30 cellular contexts compared by ENCODE assay signal in genomic region chr5:29263836-29264235, GRCh38.
"Had no signal": no experiment of that assay in that cellular context is flagged by ENCODE, and none has a peak within 500 bp of the region (broad histone marks: within the 10 kb centered on the region; RNA-seq: fewer than 3 reads in every experiment).

No MANE protein-coding gene starts in this region.

- H3K27me3 Mint-ChIP-seq: activated CD4-positive, alpha-beta memory T cell treated with anti-CD3 and anti-CD28 coated beads for 36 hours; activated CD4-positive, alpha-beta T cell treated with anti-CD3 and anti-CD28 coated beads, Interleukin-2, amount 10 ng/mL, durations not matched to agents 24 days and 14 days; activated naive CD4-positive, alpha-beta T cell treated with anti-CD3 and anti-CD28 coated beads, Interleukin-2, amount 10 ng/mL, durations not matched to agents 7 days and 5 days; activated naive CD8-positive, alpha-beta T cell treated with anti-CD3 and anti-CD28 coated beads, Interleukin-2, amount 10 ng/mL, durations not matched to agents 7 days and 5 days; activated T-cell treated with anti-CD3 and anti-CD28 coated beads, Interleukin-2, amount 50 U/mL, for 24 hours; central memory CD8-positive, alpha-beta T cell; natural killer cell treated with Interleukin-12 subunit alpha and Interleukin-12 subunit beta and Interleukin-15 and Interleukin-18, amount 100 ng/mL, for 72 hours; progenitor cell of endocrine pancreas; stimulated activated naive B cell treated with anti-CD40 and anti-IgM and Interleukin-4, amounts not matched to agents 10 μg/mL and 1 μg/mL and 100 μg/mL, for 72 hours had no signal

- H3K27ac ChIP-seq: esophagus muscularis mucosa, left lung, lower lobe of right lung, stomach, suprapubic skin, tibial artery had no signal

- DNase-seq: activated CD4-positive, alpha-beta memory T cell treated with anti-CD3 and anti-CD28 coated beads for 36 hours; activated CD4-positive, alpha-beta T cell treated with anti-CD3 and anti-CD28 coated beads, Interleukin-2, amount 10 ng/mL, durations not matched to agents 24 days and 14 days; activated CD4-positive, CD25-positive, alpha-beta regulatory T cell treated with anti-CD3 and anti-CD28 coated beads, Interleukin-2, amount 50 U/mL, for 72 hours; activated CD8-positive, alpha-beta memory T cell treated with anti-CD3 and anti-CD28 coated beads, Interleukin-2, amount 50 U/mL, for 48 hours; activated gamma-delta T cell; activated naive CD4-positive, alpha-beta T cell treated with anti-CD3 and anti-CD28 coated beads, Interleukin-2, amount 10 ng/mL, durations not matched to agents 7 days and 5 days; activated naive CD8-positive, alpha-beta T cell treated with anti-CD3 and anti-CD28 coated beads, Interleukin-2, amount 10 ng/mL, durations not matched to agents 7 days and 5 days; activated T-cell treated with anti-CD3 and anti-CD28 coated beads, Interleukin-2, amount 50 U/mL, for 24 hours; amniotic stem cell; dermis blood vessel endothelial cell; effector CD4-positive, alpha-beta T cell; left lung; lower lobe of right lung; mucosa of descending colon; small intestine; stimulated activated CD4-positive, alpha-beta T cell treated with anti-CD3 and anti-CD28 coated beads, Interleukin-4, amount 100 ng/mL, for 4 hours; stimulated activated CD8-positive, alpha-beta memory T cell treated with anti-CD3 and anti-CD28 coated beads, Interleukin-4, amount 100 ng/mL, for 48 hours; stimulated activated naive B cell treated with anti-CD40 and anti-IgM and Interleukin-4, amounts not matched to agents 10 μg/mL and 1 μg/mL and 100 μg/mL, for 72 hours; stomach; T-helper 2 cell; tibial artery had no signal

- H3K4me1 Mint-ChIP-seq: activated CD4-positive, alpha-beta T cell treated with anti-CD3 and anti-CD28 coated beads, Interleukin-2, amount 10 ng/mL, durations not matched to agents 24 days and 14 days; activated naive CD4-positive, alpha-beta T cell treated with anti-CD3 and anti-CD28 coated beads, Interleukin-2, amount 10 ng/mL, durations not matched to agents 7 days and 5 days; activated naive CD8-positive, alpha-beta T cell treated with anti-CD3 and anti-CD28 coated beads, Interleukin-2, amount 10 ng/mL, durations not matched to agents 7 days and 5 days; central memory CD8-positive, alpha-beta T cell; stimulated activated naive B cell treated with anti-CD40 and anti-IgM and Interleukin-4, amounts not matched to agents 10 μg/mL and 1 μg/mL and 100 μg/mL, for 72 hours had no signal

- FAIRE-seq: bronchial epithelial cell, colon, islet of Langerhans, small intestine had no signal

- H3K9me3 Mint-ChIP-seq: stimulated activated naive B cell treated with anti-CD40 and anti-IgM and Interleukin-4, amounts not matched to agents 10 μg/mL and 1 μg/mL and 100 μg/mL, for 72 hours had no signal

- H3K4me3 ChIP-seq: esophagus muscularis mucosa, left lung, lower lobe of right lung, mucosa of descending colon, stomach, suprapubic skin, tibial artery had no signal

- H3K36me3 Mint-ChIP-seq: activated CD4-positive, alpha-beta memory T cell treated with anti-CD3 and anti-CD28 coated beads for 36 hours; activated naive CD4-positive, alpha-beta T cell treated with anti-CD3 and anti-CD28 coated beads, Interleukin-2, amount 10 ng/mL, durations not matched to agents 7 days and 5 days; activated naive CD8-positive, alpha-beta T cell treated with anti-CD3 and anti-CD28 coated beads, Interleukin-2, amount 10 ng/mL, durations not matched to agents 7 days and 5 days; stimulated activated naive B cell treated with anti-CD40 and anti-IgM and Interleukin-4, amounts not matched to agents 10 μg/mL and 1 μg/mL and 100 μg/mL, for 72 hours had no signal

- H3K27me3 ChIP-seq: esophagus muscularis mucosa, left lung, stomach, suprapubic skin, tibial artery had no signal

- H3K4me1 ChIP-seq: esophagus muscularis mucosa, left lung, lower lobe of right lung, stomach, suprapubic skin, tibial artery had no signal

- H3K9me3 ChIP-seq: esophagus muscularis mucosa, lower lobe of right lung, mucosa of descending colon, suprapubic skin, tibial artery had no signal

- ATAC-seq: left lung; lower lobe of right lung; mucosa of descending colon; natural killer cell treated with Interleukin-12 subunit alpha and Interleukin-12 subunit beta and Interleukin-15 and Interleukin-18, amount 100 ng/mL, for 72 hours; sciatic nerve; stimulated activated naive B cell treated with anti-CD40 and anti-IgM and Interleukin-4, amounts not matched to agents 10 μg/mL and 1 μg/mL and 100 μg/mL, for 72 hours had no signal

- H3K36me3 ChIP-seq: esophagus muscularis mucosa, left lung, lower lobe of right lung, stomach, suprapubic skin, tibial artery had no signal

- H3K27ac Mint-ChIP-seq: activated CD4-positive, alpha-beta memory T cell treated with anti-CD3 and anti-CD28 coated beads for 36 hours; activated CD4-positive, alpha-beta T cell treated with anti-CD3 and anti-CD28 coated beads, Interleukin-2, amount 10 ng/mL, durations not matched to agents 24 days and 14 days; activated naive CD4-positive, alpha-beta T cell treated with anti-CD3 and anti-CD28 coated beads, Interleukin-2, amount 10 ng/mL, durations not matched to agents 7 days and 5 days; activated naive CD8-positive, alpha-beta T cell treated with anti-CD3 and anti-CD28 coated beads, Interleukin-2, amount 10 ng/mL, durations not matched to agents 7 days and 5 days; activated T-cell treated with anti-CD3 and anti-CD28 coated beads, Interleukin-2, amount 50 U/mL, for 24 hours; natural killer cell treated with Interleukin-12 subunit alpha and Interleukin-12 subunit beta and Interleukin-15 and Interleukin-18, amount 100 ng/mL, for 72 hours; progenitor cell of endocrine pancreas; stimulated activated naive B cell treated with anti-CD40 and anti-IgM and Interleukin-4, amounts not matched to agents 10 μg/mL and 1 μg/mL and 100 μg/mL, for 72 hours had no signal

- H3K4me3 Mint-ChIP-seq: activated CD4-positive, alpha-beta memory T cell treated with anti-CD3 and anti-CD28 coated beads for 36 hours; activated CD4-positive, alpha-beta T cell treated with anti-CD3 and anti-CD28 coated beads, Interleukin-2, amount 10 ng/mL, durations not matched to agents 24 days and 14 days; activated naive CD4-positive, alpha-beta T cell treated with anti-CD3 and anti-CD28 coated beads, Interleukin-2, amount 10 ng/mL, durations not matched to agents 7 days and 5 days; activated naive CD8-positive, alpha-beta T cell treated with anti-CD3 and anti-CD28 coated beads, Interleukin-2, amount 10 ng/mL, durations not matched to agents 7 days and 5 days; activated T-cell treated with anti-CD3 and anti-CD28 coated beads, Interleukin-2, amount 50 U/mL, for 24 hours; central memory CD8-positive, alpha-beta T cell; natural killer cell treated with Interleukin-12 subunit alpha and Interleukin-12 subunit beta and Interleukin-15 and Interleukin-18, amount 100 ng/mL, for 72 hours; stimulated activated naive B cell treated with anti-CD40 and anti-IgM and Interleukin-4, amounts not matched to agents 10 μg/mL and 1 μg/mL and 100 μg/mL, for 72 hours had no signal
